1 cellular context compared by ENCODE assay signal in the genomic region with DNA sequence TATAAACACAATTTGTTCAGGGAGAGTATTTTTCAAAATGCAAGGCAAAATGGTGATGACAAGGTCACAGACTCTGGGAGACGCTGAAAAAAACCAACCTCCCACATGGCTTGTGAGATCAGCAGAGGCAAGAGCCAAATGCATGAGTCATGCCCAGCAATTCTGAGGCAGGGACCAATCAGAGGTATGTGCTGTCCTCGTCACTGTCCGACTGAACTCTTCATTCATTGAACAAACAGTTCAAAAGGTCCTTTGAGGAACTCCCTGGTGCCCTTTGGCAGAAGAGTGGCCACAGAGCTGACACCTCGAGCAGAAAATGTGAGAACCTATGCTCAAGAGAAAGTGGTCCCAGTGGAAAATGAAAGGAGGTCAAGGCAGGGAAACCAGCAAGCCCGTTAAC.
TF ChIP-seq lines count a peak whose summit lies in the region.

No MANE protein-coding gene starts in this region.

TF ChIP-seq in SK-N-SH treated with all-trans-retinoic acid at 6 μM for 48 hours, 23 proteins besides CTCF, POLR2A, EP300 and RAD21 (continued from another document):
- TF ChIP-seq, protein P1, sequence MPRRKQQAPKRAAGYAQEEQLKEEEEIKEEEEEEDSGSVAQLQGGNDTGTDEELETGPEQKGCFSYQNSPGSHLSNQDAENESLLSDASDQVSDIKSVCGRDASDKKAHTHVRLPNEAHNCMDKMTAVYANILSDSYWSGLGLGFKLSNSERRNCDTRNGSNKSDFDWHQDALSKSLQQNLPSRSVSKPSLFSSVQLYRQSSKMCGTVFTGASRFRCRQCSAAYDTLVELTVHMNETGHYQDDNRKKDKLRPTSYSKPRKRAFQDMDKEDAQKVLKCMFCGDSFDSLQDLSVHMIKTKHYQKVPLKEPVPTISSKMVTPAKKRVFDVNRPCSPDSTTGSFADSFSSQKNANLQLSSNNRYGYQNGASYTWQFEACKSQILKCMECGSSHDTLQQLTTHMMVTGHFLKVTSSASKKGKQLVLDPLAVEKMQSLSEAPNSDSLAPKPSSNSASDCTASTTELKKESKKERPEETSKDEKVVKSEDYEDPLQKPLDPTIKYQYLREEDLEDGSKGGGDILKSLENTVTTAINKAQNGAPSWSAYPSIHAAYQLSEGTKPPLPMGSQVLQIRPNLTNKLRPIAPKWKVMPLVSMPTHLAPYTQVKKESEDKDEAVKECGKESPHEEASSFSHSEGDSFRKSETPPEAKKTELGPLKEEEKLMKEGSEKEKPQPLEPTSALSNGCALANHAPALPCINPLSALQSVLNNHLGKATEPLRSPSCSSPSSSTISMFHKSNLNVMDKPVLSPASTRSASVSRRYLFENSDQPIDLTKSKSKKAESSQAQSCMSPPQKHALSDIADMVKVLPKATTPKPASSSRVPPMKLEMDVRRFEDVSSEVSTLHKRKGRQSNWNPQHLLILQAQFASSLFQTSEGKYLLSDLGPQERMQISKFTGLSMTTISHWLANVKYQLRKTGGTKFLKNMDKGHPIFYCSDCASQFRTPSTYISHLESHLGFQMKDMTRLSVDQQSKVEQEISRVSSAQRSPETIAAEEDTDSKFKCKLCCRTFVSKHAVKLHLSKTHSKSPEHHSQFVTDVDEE (CRISPR knock-in tag; IDR thresholded peaks at IDR 0.05): no peak
- TF ChIP-seq ESRRG (CRISPR knock-in tag; IDR thresholded peaks at IDR 0.05): no peak
- TF ChIP-seq, protein P2, sequence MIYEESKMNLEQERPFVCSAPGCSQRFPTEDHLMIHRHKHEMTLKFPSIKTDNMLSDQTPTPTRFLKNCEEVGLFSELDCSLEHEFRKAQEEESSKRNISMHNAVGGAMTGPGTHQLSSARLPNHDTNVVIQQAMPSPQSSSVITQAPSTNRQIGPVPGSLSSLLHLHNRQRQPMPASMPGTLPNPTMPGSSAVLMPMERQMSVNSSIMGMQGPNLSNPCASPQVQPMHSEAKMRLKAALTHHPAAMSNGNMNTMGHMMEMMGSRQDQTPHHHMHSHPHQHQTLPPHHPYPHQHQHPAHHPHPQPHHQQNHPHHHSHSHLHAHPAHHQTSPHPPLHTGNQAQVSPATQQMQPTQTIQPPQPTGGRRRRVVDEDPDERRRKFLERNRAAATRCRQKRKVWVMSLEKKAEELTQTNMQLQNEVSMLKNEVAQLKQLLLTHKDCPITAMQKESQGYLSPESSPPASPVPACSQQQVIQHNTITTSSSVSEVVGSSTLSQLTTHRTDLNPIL (CRISPR knock-in tag; IDR thresholded peaks at IDR 0.05; ENCODE audit: low read depth): no peak
